Comparison of ENCODE assay signal across 9 cellular contexts in genomic region chr4:2746891-2747695, GRCh38. TPM values are rescaled to one million over a fixed set of nuclear protein-coding genes. Genes with fewer than 3 reads are reported as not detected.
DNase-seq lines count a peak whose midpoint lies in the region; ATAC-seq, FAIRE-seq and TF ChIP-seq lines count a peak whose summit lies in the region.
"Had no signal": no experiment of that assay in that cellular context is flagged by ENCODE, and none has a peak within 500 bp of the region (broad histone marks: within the 10 kb centered on the region; RNA-seq: fewer than 3 reads in every experiment).

No MANE protein-coding gene starts in this region.

- TF ChIP-seq POLR2A in HepG2 (IDR thresholded peaks at IDR 0.05; ENCODE audit: insufficient read depth in 1 of 2, low read depth in 2 of 2, low read length in 2 of 2) (no peak), vagina (IDR thresholded peaks at IDR 0.05) (no peak)

- peak overlapping the region; percentile 32 to 43 for H3K27ac ChIP-seq in liver (ENCODE audit: low read depth in 1 of 2, low read length in 2 of 2)
- no peak overlapping the region for H3K27ac ChIP-seq in HepG2 (ENCODE audit: extremely low read length, insufficient read depth, low read length)
- H3K27ac ChIP-seq in vagina, result peak overlapping the region; percentile 6

- H3K36me3 Mint-ChIP-seq in activated CD8-positive, alpha-beta T cell treated with anti-CD3 and anti-CD28 coated beads, Interleukin-2, amount 10 ng/mL, durations not matched to agents 7 days and 5 days (ENCODE audit: low read depth), result peaks cover 48% of the 10 kb centered on the region
- H3K36me3 Mint-ChIP-seq in immature natural killer cell, result peaks cover 0 to 15% (median 5%) of the 10 kb centered on the region in 3 donors

- peaks cover 6 to 49% (median 24%) of the 10 kb centered on the region in 4 donors for H3K36me3 ChIP-seq in liver (ENCODE audit: control insufficient read depth in 4 of 4, insufficient read depth in 3 of 4, low read depth in 1 of 4, low read length in 3 of 4)
- H3K36me3 ChIP-seq in HepG2 (replicated peaks in 1 of 2; ENCODE audit: control insufficient read depth in 1 of 2, insufficient read depth in 2 of 2, low read length in 2 of 2), result peaks cover 19 to 49% of the 10 kb centered on the region in 2 experiments
- peaks cover 0 to 46% of the 10 kb centered on the region in 2 donors for H3K36me3 ChIP-seq in vagina

- no peak for TF ChIP-seq EP300 in HepG2 (IDR thresholded peaks at IDR 0.05; ENCODE audit: low read depth in 2 of 2, low read length in 2 of 2)
- TF ChIP-seq EP300 in HepG2 (CRISPR knock-in tag; IDR thresholded peaks at IDR 0.05; ENCODE audit: borderline replicate concordance), result no peak

- peaks cover 33% of the 10 kb centered on the region for H3K4me1 Mint-ChIP-seq in activated CD8-positive, alpha-beta T cell treated with anti-CD3 and anti-CD28 coated beads, Interleukin-2, amount 10 ng/mL, durations not matched to agents 7 days and 5 days (ENCODE audit: low read depth)
- peaks cover 21 to 22% of the 10 kb centered on the region in 2 donors for H3K4me1 Mint-ChIP-seq in immature natural killer cell

- H3K4me3 ChIP-seq in liver (ENCODE audit: low read depth in 1 of 3, low read length in 3 of 3), result no peak overlapping the region
- no peak overlapping the region for H3K4me3 ChIP-seq in HepG2 (replicated peaks in 1 of 3; ENCODE audit: insufficient read depth in 1 of 3, low read depth in 2 of 3, low read length in 3 of 3)
- no peak overlapping the region for H3K4me3 ChIP-seq in vagina

- no TSS peak for BruUV-seq in HepG2 (replicated peaks; lab: Mats Ljungman, UMichigan)

- no peaks in the 10 kb centered on the region for H3K27me3 Mint-ChIP-seq in activated CD8-positive, alpha-beta T cell treated with anti-CD3 and anti-CD28 coated beads, Interleukin-2, amount 10 ng/mL, durations not matched to agents 7 days and 5 days (ENCODE audit: low read depth)
- H3K27me3 Mint-ChIP-seq in immature natural killer cell (ENCODE audit: low read depth in 3 of 3), result peaks cover 0 to 2% (median 0%) of the 10 kb centered on the region in 3 donors

- peak overlapping the region; percentile 15 for H3K4me3 Mint-ChIP-seq in activated CD8-positive, alpha-beta T cell treated with anti-CD3 and anti-CD28 coated beads, Interleukin-2, amount 10 ng/mL, durations not matched to agents 7 days and 5 days
- peak overlapping the region in 1 of 5 donors; percentile 36 for H3K4me3 Mint-ChIP-seq in immature natural killer cell

- H3K9me3 Mint-ChIP-seq in activated CD8-positive, alpha-beta T cell treated with anti-CD3 and anti-CD28 coated beads, Interleukin-2, amount 10 ng/mL, durations not matched to agents 7 days and 5 days (ENCODE audit: insufficient read depth), result no peaks in the 10 kb centered on the region
- H3K9me3 Mint-ChIP-seq in immature natural killer cell, result no peaks in the 10 kb centered on the region

- intact Hi-C loops in HepG2 (cut with micrococcal nuclease; ENCODE audit: unreplicated experiment), result no loop called here
- intact Hi-C loops in vagina (cut with DNase I), result no loop called here

- in situ Hi-C loops in HepG2 (cut with HindIII; ENCODE audit: extremely low pct_ligation_motif_present, low pct_unique_long_range_greater_than_20kb), result no loop called here

- ATAC-seq in HepG2 (no peak), left lobe of liver (no peak), HG03457 (IDR thresholded peaks at IDR 0.05; ENCODE audit: unreplicated experiment) (no peak), GM18498 (IDR thresholded peaks at IDR 0.05; ENCODE audit: unreplicated experiment) (no peak)
- no peak for ATAC-seq in activated CD8-positive, alpha-beta T cell treated with anti-CD3 and anti-CD28 coated beads, Interleukin-2, amount 10 ng/mL, durations not matched to agents 7 days and 5 days

- H3K27ac Mint-ChIP-seq in activated CD8-positive, alpha-beta T cell treated with anti-CD3 and anti-CD28 coated beads, Interleukin-2, amount 10 ng/mL, durations not matched to agents 7 days and 5 days, result peak overlapping the region; percentile 83
- peak overlapping the region; percentile 32 to 93 (median 82) for H3K27ac Mint-ChIP-seq in immature natural killer cell

- DNase-seq in HepG2 (ENCODE audit: low spot score) (no peak), immature natural killer cell (no peak), vagina (ENCODE audit: extremely low spot score in 2 of 2) (no peak), left lobe of liver (ENCODE audit: low spot score) (no peak)
- no peak for DNase-seq in activated CD8-positive, alpha-beta T cell treated with anti-CD3 and anti-CD28 coated beads, Interleukin-2, amount 10 ng/mL, durations not matched to agents 7 days and 5 days
- DNase-seq: NCI-H774 had no signal

- no peak overlapping the region for H3K4me2 ChIP-seq in HepG2 (ENCODE audit: low read depth, low read length)

- POLR2A ChIA-PET in HepG2 (lab: Yijun Ruan, JAX), result no interaction called here
- POLR2A ChIA-PET in activated CD8-positive, alpha-beta T cell treated with anti-CD3 and anti-CD28 coated beads, Interleukin-2, amount 10 ng/mL, durations not matched to agents 7 days and 5 days (lab: Charles Lee), result interaction anchor here (2.1 kb wide), 1 partner anchor 9 kb away, joined by 7 read pairs; the partner anchor contains the start of gene TNIP2

- TF ChIP-seq CTCF in liver (IDR thresholded peaks at IDR 0.05; ENCODE audit: low read depth, low read length, missing input control), result no peak
- no peak for TF ChIP-seq CTCF in HepG2 (CRISPR knock-in tag; IDR thresholded peaks at IDR 0.05)
- no peak for TF ChIP-seq CTCF in vagina (IDR thresholded peaks at IDR 0.05)

- CTCF ChIA-PET in HepG2 (lab: Yijun Ruan, JAX; ENCODE audit: low intra/inter-chr PET ratio, low total read pairs), result no interaction called here
- CTCF ChIA-PET in activated CD8-positive, alpha-beta T cell treated with anti-CD3 and anti-CD28 coated beads, Interleukin-2, amount 10 ng/mL, durations not matched to agents 7 days and 5 days (lab: Charles Lee), result interaction anchor here (1.0 to 1.6 kb wide), 3 partner anchors 9 to 33 kb away, joined by 3 to 7 read pairs (median 4); no protein-coding TSS in a partner anchor

- TF ChIP-seq RAD21 in liver (IDR thresholded peaks at IDR 0.05) (no peak), HepG2 (CRISPR knock-in tag; IDR thresholded peaks at IDR 0.05) (no peak)

- WGBS in liver, result 86% methylated on average over 16 of the region's 16 CpGs
- WGBS in HepG2 (ENCODE audit: low lambda C conversion rate), result 85% methylated on average over 12 of the region's 16 CpGs

- peaks cover 1% of the 10 kb centered on the region for H3K79me2 ChIP-seq in HepG2 (ENCODE audit: insufficient read depth, low read length)

- H3K9me3 ChIP-seq in liver (ENCODE audit: control insufficient read depth in 4 of 4, low read length in 3 of 4) (no peaks in the 10 kb centered on the region), HepG2 (ENCODE audit: low read length) (no peaks in the 10 kb centered on the region), vagina (no peaks in the 10 kb centered on the region)

- H3K27me3 ChIP-seq in liver (ENCODE audit: control insufficient read depth in 4 of 4, insufficient read depth in 4 of 4, low read length in 3 of 4) (no peaks in the 10 kb centered on the region), HepG2 (ENCODE audit: control insufficient read depth in 1 of 2, insufficient read depth in 2 of 2, low read length in 2 of 2) (no peaks in the 10 kb centered on the region), vagina (no peaks in the 10 kb centered on the region)

- no peak overlapping the region for H2AFZ ChIP-seq in HepG2 (ENCODE audit: low read length)

- H3K9ac ChIP-seq in liver (ENCODE audit: low read depth in 1 of 2, low read length in 2 of 2) (no peak overlapping the region), HepG2 (ENCODE audit: insufficient read depth, low read depth, low read length) (no peak overlapping the region)

- H3K4me1 ChIP-seq in liver (ENCODE audit: control insufficient read depth in 4 of 4, insufficient read depth in 4 of 4, low read length in 3 of 4) (peaks cover 0 to 2% (median 0%) of the 10 kb centered on the region in 4 donors), HepG2 (ENCODE audit: insufficient read depth, low read length) (peaks cover 2% of the 10 kb centered on the region; the same call in 1 of the 2 replicates), vagina (peaks cover 17% of the 10 kb centered on the region)

- no peaks in the 10 kb centered on the region for H4K20me1 ChIP-seq in HepG2 (ENCODE audit: insufficient read depth, low read length)

- FAIRE-seq in HepG2 (lab: Jason Lieb, UNC), result no peak

RNA-seq across cellular contexts. Expression of gene TNIP2, which starts 9.0 kb away (rescaled TPM):
- total RNA-seq in liver (10 to 100 TPM; 10.5 to 20.7 TPM), HepG2 (2016; rRNA removed; fragmentation: Illumina TruSeq; extraction: Trizol) (28.5 and 38.0 TPM in 2 replicates), vagina (57.0 TPM), left lobe of liver (13.1 TPM)
- polyA plus RNA-seq in liver (10 to 100 TPM; 11.8 to 15.1 TPM), HepG2 (2011; rRNA removed) (25.6 and 30.1 TPM in 2 replicates), immature natural killer cell (10 to 100 TPM; 35.1 to 43.7 (median 40.2) TPM)
- 51.3 and 56.9 TPM in 2 replicates for total RNA-seq in HepG2 (2016; cell fraction: cytosol; rRNA removed; fragmentation: Illumina TruSeq; extraction: Trizol; ENCODE audit: low read depth)
- total RNA-seq in HepG2 (2016; cell fraction: insoluble cytoplasmic fraction; rRNA removed; fragmentation: Illumina TruSeq; extraction: Trizol), result 23.8 and 37.4 TPM in 2 replicates
- total RNA-seq in HepG2 (2016; cell fraction: membrane; rRNA removed; fragmentation: Illumina TruSeq; extraction: Trizol), result 75.6 and 77.4 TPM in 2 replicates
- 22.8 and 24.6 TPM in 2 replicates for total RNA-seq in HepG2 (2016; cell fraction: nucleus; rRNA removed; fragmentation: Illumina TruSeq; extraction: Trizol)
- polyA plus RNA-seq in HepG2 (2011; cell fraction: cytosol; rRNA removed), result 24.2 and 29.8 TPM in 2 replicates
- polyA plus RNA-seq in HepG2 (2011; cell fraction: nucleus; rRNA removed), result 85.8 and 92.8 TPM in 2 replicates
- 14.3 and 23.5 TPM in 2 replicates for polyA plus RNA-seq in HepG2 (2012)
- 52.0 and 56.1 TPM in 2 replicates for polyA plus RNA-seq in HepG2 (2016; cell fraction: cytosol; fragmentation: Illumina TruSeq; extraction: Trizol; ENCODE audit: low read depth)
- 25.2 and 28.5 TPM in 2 replicates for polyA plus RNA-seq in HepG2 (2016; cell fraction: insoluble cytoplasmic fraction; fragmentation: Illumina TruSeq; extraction: Trizol; ENCODE audit: low read depth)
- polyA plus RNA-seq in HepG2 (2016; cell fraction: membrane; fragmentation: Illumina TruSeq; extraction: Trizol; ENCODE audit: low read depth), result 60.4 and 61.0 TPM in 2 replicates
- polyA plus RNA-seq in HepG2 (2016; cell fraction: nucleus; fragmentation: Illumina TruSeq; extraction: Trizol; ENCODE audit: insufficient read depth, low read depth), result 46.5 and 50.4 TPM in 2 replicates
- 10.0 and 18.7 TPM in 2 replicates for polyA minus RNA-seq in HepG2 (2011; rRNA and poly(A)+ RNA removed; ENCODE audit: low replicate concordance)
- 8.1 and 8.4 TPM in 2 replicates for polyA minus RNA-seq in HepG2 (2011; cell fraction: cytosol; rRNA and poly(A)+ RNA removed)
- polyA minus RNA-seq in HepG2 (2011; cell fraction: nucleus; rRNA and poly(A)+ RNA removed), result 18.6 and 22.9 TPM in 2 replicates
- total RNA-seq in activated CD8-positive, alpha-beta T cell treated with anti-CD3 and anti-CD28 coated beads, Interleukin-2, amount 10 ng/mL, durations not matched to agents 7 days and 5 days, result 10 to 100 TPM; 42.3 to 44.3 TPM

RNA-seq across cellular contexts. Expression of gene SH3BP2, which starts 45.8 kb away (rescaled TPM):
- total RNA-seq in liver, result 10 to 100 TPM; 17.9 to 80.2 TPM
- polyA plus RNA-seq in liver, result 10 to 100 TPM; 22.6 to 54.4 TPM
- 7.0 and 16.9 TPM in 2 replicates for total RNA-seq in HepG2 (2016; rRNA removed; fragmentation: Illumina TruSeq; extraction: Trizol)
- total RNA-seq in HepG2 (2016; cell fraction: cytosol; rRNA removed; fragmentation: Illumina TruSeq; extraction: Trizol; ENCODE audit: low read depth), result 8.3 and 8.9 TPM in 2 replicates
- 6.0 and 17.5 TPM in 2 replicates for total RNA-seq in HepG2 (2016; cell fraction: insoluble cytoplasmic fraction; rRNA removed; fragmentation: Illumina TruSeq; extraction: Trizol)
- total RNA-seq in HepG2 (2016; cell fraction: membrane; rRNA removed; fragmentation: Illumina TruSeq; extraction: Trizol), result 10.1 and 13.2 TPM in 2 replicates
- total RNA-seq in HepG2 (2016; cell fraction: nucleus; rRNA removed; fragmentation: Illumina TruSeq; extraction: Trizol), result 24.2 and 26.2 TPM in 2 replicates
- 34.5 and 38.6 TPM in 2 replicates for polyA plus RNA-seq in HepG2 (2011; rRNA removed)
- 9.0 and 10.4 TPM in 2 replicates for polyA plus RNA-seq in HepG2 (2011; cell fraction: cytosol; rRNA removed)
- polyA plus RNA-seq in HepG2 (2011; cell fraction: nucleus; rRNA removed), result 190 and 200 TPM in 2 replicates
- 8.5 and 20.0 TPM in 2 replicates for polyA plus RNA-seq in HepG2 (2012)
- 8.6 and 9.1 TPM in 2 replicates for polyA plus RNA-seq in HepG2 (2016; cell fraction: cytosol; fragmentation: Illumina TruSeq; extraction: Trizol; ENCODE audit: low read depth)
- polyA plus RNA-seq in HepG2 (2016; cell fraction: insoluble cytoplasmic fraction; fragmentation: Illumina TruSeq; extraction: Trizol; ENCODE audit: low read depth), result 8.9 and 10.1 TPM in 2 replicates
- polyA plus RNA-seq in HepG2 (2016; cell fraction: membrane; fragmentation: Illumina TruSeq; extraction: Trizol; ENCODE audit: low read depth), result 12.6 and 15.4 TPM in 2 replicates
- 68.6 and 68.9 TPM in 2 replicates for polyA plus RNA-seq in HepG2 (2016; cell fraction: nucleus; fragmentation: Illumina TruSeq; extraction: Trizol; ENCODE audit: insufficient read depth, low read depth)
- polyA minus RNA-seq in HepG2 (2011; rRNA and poly(A)+ RNA removed; ENCODE audit: low replicate concordance), result 33.1 and 43.4 TPM in 2 replicates
- 8.4 and 8.5 TPM in 2 replicates for polyA minus RNA-seq in HepG2 (2011; cell fraction: cytosol; rRNA and poly(A)+ RNA removed)
- 60.7 and 63.2 TPM in 2 replicates for polyA minus RNA-seq in HepG2 (2011; cell fraction: nucleus; rRNA and poly(A)+ RNA removed)
- total RNA-seq in activated CD8-positive, alpha-beta T cell treated with anti-CD3 and anti-CD28 coated beads, Interleukin-2, amount 10 ng/mL, durations not matched to agents 7 days and 5 days, result 10 to 100 TPM; 88.2 to 93.0 TPM
- polyA plus RNA-seq in immature natural killer cell, result 10 to 100 TPM; 12.6 to 71.0 (median 22.7) TPM
- 102 TPM for total RNA-seq in vagina
- 59.8 TPM for total RNA-seq in left lobe of liver
